Comparison of ENCODE assay signal across 18 cellular contexts in genomic region chr4:70759627-70760026, GRCh38. TPM values are rescaled to one million over a fixed set of nuclear protein-coding genes. Genes with fewer than 3 reads are reported as not detected.
A peak's percentile ranks its signal among the peaks of the same experiment; 100 is the strongest.
DNase-seq lines count a peak whose midpoint lies in the region; ATAC-seq and TF ChIP-seq lines count a peak whose summit lies in the region.
"Had no signal": no experiment of that assay in that cellular context is flagged by ENCODE, and none has a peak within 500 bp of the region (broad histone marks: within the 10 kb centered on the region; RNA-seq: fewer than 3 reads in every experiment).

No MANE protein-coding gene starts in this region.

- H3K27me3 Mint-ChIP-seq in activated T-cell treated with anti-CD3 and anti-CD28 coated beads, Interleukin-2, amount 50 U/mL, for 72 hours (ENCODE audit: low read depth) = no peaks in the 10 kb centered on the region
- no peaks in the 10 kb centered on the region for H3K27me3 Mint-ChIP-seq in effector memory CD8-positive, alpha-beta T cell
- H3K27me3 Mint-ChIP-seq in osteocyte (ENCODE audit: unreplicated experiment) = no peaks in the 10 kb centered on the region

- TF ChIP-seq CTCF in osteocyte (IDR thresholded peaks at IDR 0.05) = no peak

- intact Hi-C loops in posterior cingulate gyrus (cut with DNase I) = no loop called here

- H3K36me3 ChIP-seq in KOPT-K1 (ENCODE audit: insufficient read depth, low read length) = peaks cover 21% of the 10 kb centered on the region
- H3K36me3 ChIP-seq: prostate gland had no signal

- peak overlapping the region; percentile 46 for H3K27ac ChIP-seq in KOPT-K1 (ENCODE audit: low read depth, low read length, poor library complexity, severe bottlenecking)
- H3K27ac ChIP-seq: cardiac muscle cell, prostate gland had no signal

- H3K4me1 Mint-ChIP-seq in activated T-cell treated with anti-CD3 and anti-CD28 coated beads, Interleukin-2, amount 50 U/mL, for 72 hours (ENCODE audit: low read depth) = peaks cover 14% of the 10 kb centered on the region
- peaks cover 11 to 18% of the 10 kb centered on the region in 2 donors for H3K4me1 Mint-ChIP-seq in effector memory CD8-positive, alpha-beta T cell (ENCODE audit: low read depth in 2 of 2)
- peaks cover 12% of the 10 kb centered on the region for H3K4me1 Mint-ChIP-seq in osteocyte (ENCODE audit: unreplicated experiment)

- peak overlapping the region in 1 of 2 donors; percentile 68 for H3K4me3 Mint-ChIP-seq in activated T-cell treated with anti-CD3 and anti-CD28 coated beads, Interleukin-2, amount 50 U/mL, for 72 hours
- peak overlapping the region; percentile 23 to 42 for H3K4me3 Mint-ChIP-seq in effector memory CD8-positive, alpha-beta T cell
- no peak overlapping the region for H3K4me3 Mint-ChIP-seq in osteocyte (ENCODE audit: unreplicated experiment)

- no peak for DNase-seq in activated T-cell treated with anti-CD3 and anti-CD28 coated beads, Interleukin-2, amount 50 U/mL, for 72 hours
- no peak for DNase-seq in activated T-cell treated with anti-CD3 and anti-CD28 coated beads, Interleukin-2, amount 50 U/mL, for 1 hour
- DNase-seq in effector memory CD8-positive, alpha-beta T cell = no peak
- DNase-seq in osteocyte (ENCODE audit: extremely low spot score, unreplicated experiment) = no peak
- DNase-seq in NCI-H524 (lab: John Stamatoyannopoulos, UW) = no peak
- DNase-seq in posterior cingulate gyrus = no peak
- DNase-seq: ACHN; activated naive CD4-positive, alpha-beta T cell treated with Interleukin-2 at 50 U/mL for 16 hours; Caco-2; effector CD4-positive, alpha-beta T cell; NCI-H1436; NK-92 treated with Interleukin-12 subunit alpha and Interleukin-12 subunit beta, amount 100 ng/mL, for 24 hours; stimulated activated naive CD4-positive, alpha-beta T cell treated with Interleukin-2 at 50 U/mL for 16 hours had no signal

- H3K27ac Mint-ChIP-seq in activated T-cell treated with anti-CD3 and anti-CD28 coated beads, Interleukin-2, amount 50 U/mL, for 72 hours = peak overlapping the region; percentile 52
- peak overlapping the region in 1 of 2 donors; percentile 81 for H3K27ac Mint-ChIP-seq in effector memory CD8-positive, alpha-beta T cell
- peak overlapping the region; percentile 7 for H3K27ac Mint-ChIP-seq in osteocyte (ENCODE audit: unreplicated experiment)

- no peak for ATAC-seq in activated T-cell treated with anti-CD3 and anti-CD28 coated beads, Interleukin-2, amount 50 U/mL, for 72 hours (replicated peaks in 1 of 2)
- ATAC-seq in effector memory CD8-positive, alpha-beta T cell (replicated peaks) = peak; percentile 17
- no peak for ATAC-seq in GM18867 (IDR thresholded peaks at IDR 0.05; ENCODE audit: unreplicated experiment)
- ATAC-seq: GM12878 had no signal

- peaks cover 7% of the 10 kb centered on the region for H3K9me3 ChIP-seq in KOPT-K1 (ENCODE audit: insufficient read depth, low read length, poor library complexity, severe bottlenecking)
- H3K9me3 ChIP-seq: Caco-2, prostate gland had no signal

- peaks cover 0 to 2% of the 10 kb centered on the region in 2 donors for H3K36me3 Mint-ChIP-seq in activated T-cell treated with anti-CD3 and anti-CD28 coated beads, Interleukin-2, amount 50 U/mL, for 72 hours (ENCODE audit: insufficient read depth in 2 of 2)
- no peaks in the 10 kb centered on the region for H3K36me3 Mint-ChIP-seq in effector memory CD8-positive, alpha-beta T cell (ENCODE audit: insufficient read depth)
- H3K36me3 Mint-ChIP-seq in osteocyte (ENCODE audit: unreplicated experiment) = peaks cover 25% of the 10 kb centered on the region

- H3K9me3 Mint-ChIP-seq in activated T-cell treated with anti-CD3 and anti-CD28 coated beads, Interleukin-2, amount 50 U/mL, for 72 hours = no peaks in the 10 kb centered on the region
- H3K9me3 Mint-ChIP-seq in effector memory CD8-positive, alpha-beta T cell = no peaks in the 10 kb centered on the region
- peaks cover 5% of the 10 kb centered on the region for H3K9me3 Mint-ChIP-seq in osteocyte (ENCODE audit: unreplicated experiment)

RNA-seq across cellular contexts. Expression of gene RUFY3, which starts 37.9 kb away (rescaled TPM):
- total RNA-seq in activated T-cell treated with anti-CD3 and anti-CD28 coated beads, Interleukin-2, amount 50 U/mL, for 72 hours = 10 to 100 TPM; 27.6 to 30.2 TPM
- 73.5 and 73.8 TPM in 2 replicates for total RNA-seq in osteocyte
